9 cellular contexts compared by ENCODE assay signal in the genomic region with DNA sequence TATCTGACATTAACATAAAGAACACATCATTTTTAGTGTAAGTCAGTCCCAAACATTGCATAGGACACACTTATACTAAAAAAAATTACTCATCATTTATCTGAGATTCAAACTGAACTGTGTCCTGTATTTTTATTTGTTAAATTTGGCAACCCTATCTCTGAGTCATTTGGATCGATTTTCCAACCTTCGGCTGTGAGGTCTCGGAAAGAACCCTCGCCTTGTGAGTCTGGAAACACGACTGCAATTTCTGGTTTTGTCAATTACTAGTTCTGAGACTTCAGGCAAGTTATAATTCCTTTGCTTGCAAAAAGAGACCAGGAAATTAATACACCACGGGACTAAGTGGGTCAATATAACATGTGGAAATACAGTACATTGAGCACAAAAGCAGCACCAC. TPM values are rescaled to one million over a fixed set of nuclear protein-coding genes. Genes with fewer than 3 reads are reported as not detected.
DNase-seq lines count a peak whose midpoint lies in the region; ATAC-seq and TF ChIP-seq lines count a peak whose summit lies in the region.
"Had no signal": no experiment of that assay in that cellular context is flagged by ENCODE, and none has a peak within 500 bp of the region (broad histone marks: within the 10 kb centered on the region; RNA-seq: fewer than 3 reads in every experiment).

No MANE protein-coding gene starts in this region.

- DNase-seq in NCI-H446 (lab: John Stamatoyannopoulos, UW) (peak; percentile 58 to 71), dermis blood vessel endothelial cell (peak; percentile 63), mucosa of gallbladder (ENCODE audit: low spot score) (peak; percentile 58), upper lobe of left lung (no peak), middle frontal gyrus (ENCODE audit: extremely low spot score, low spot score) (no peak)
- DNase-seq in activated T-cell treated with anti-CD3 and anti-CD28 coated beads, Interleukin-2, amount 50 U/mL, for 4 hours, result no peak
- DNase-seq in central memory CD4-positive, alpha-beta T cell, result no peak

- TF ChIP-seq EP300 in upper lobe of left lung (IDR thresholded peaks at IDR 0.05), result no peak

- H3K27me3 ChIP-seq in upper lobe of left lung, result no peaks in the 10 kb centered on the region

- no peaks in the 10 kb centered on the region for H3K36me3 Mint-ChIP-seq in activated T-cell treated with anti-CD3 and anti-CD28 coated beads, Interleukin-2, amount 50 U/mL, for 4 hours (ENCODE audit: insufficient read depth)

- H3K36me3 ChIP-seq in upper lobe of left lung, result no peaks in the 10 kb centered on the region

- peak in 1 of 2 donors; percentile 73 for ATAC-seq in upper lobe of left lung (ENCODE audit: low FRiP score in 2 of 2)
- ATAC-seq in activated T-cell treated with anti-CD3 and anti-CD28 coated beads, Interleukin-2, amount 50 U/mL, for 4 hours, result no peak

- no peak for TF ChIP-seq CTCF in upper lobe of left lung (IDR thresholded peaks at IDR 0.05)

- peak overlapping the region in 3 of 4 donors; percentile 77 to 79 (median 78) for H3K27ac ChIP-seq in upper lobe of left lung

- peaks cover 3% of the 10 kb centered on the region for H3K27me3 Mint-ChIP-seq in activated T-cell treated with anti-CD3 and anti-CD28 coated beads, Interleukin-2, amount 50 U/mL, for 4 hours (ENCODE audit: low read depth)
- H3K27me3 Mint-ChIP-seq: memory B cell had no signal

- no peak for TF ChIP-seq POLR2A in upper lobe of left lung (IDR thresholded peaks at IDR 0.05)

- H3K4me3 Mint-ChIP-seq in activated T-cell treated with anti-CD3 and anti-CD28 coated beads, Interleukin-2, amount 50 U/mL, for 4 hours, result no peak overlapping the region
- H3K4me3 Mint-ChIP-seq: memory B cell had no signal

- no peaks in the 10 kb centered on the region for H3K9me3 ChIP-seq in upper lobe of left lung

- H3K4me1 ChIP-seq in upper lobe of left lung, result peaks cover 23 to 49% (median 44%) of the 10 kb centered on the region in 4 donors

- H3K4me3 ChIP-seq in upper lobe of left lung, result no peak overlapping the region

- WGBS in upper lobe of left lung, 2 donors, result 39 to 44% methylated on average over 6 of the region's 6 CpGs

- H3K4me1 Mint-ChIP-seq in activated T-cell treated with anti-CD3 and anti-CD28 coated beads, Interleukin-2, amount 50 U/mL, for 4 hours (ENCODE audit: low read depth), result no peaks in the 10 kb centered on the region
- H3K4me1 Mint-ChIP-seq: memory B cell had no signal

- no peaks in the 10 kb centered on the region for H3K9me3 Mint-ChIP-seq in activated T-cell treated with anti-CD3 and anti-CD28 coated beads, Interleukin-2, amount 50 U/mL, for 4 hours
- H3K9me3 Mint-ChIP-seq: memory B cell had no signal

RNA-seq across cellular contexts. Expression of a gene that starts 14.0 kb away (rescaled TPM):
- total RNA-seq in dermis blood vessel endothelial cell, result 51.1 and 72.5 TPM in 2 replicates
- 125 TPM for total RNA-seq in mucosa of gallbladder
- 10 to 100 TPM; 19.6 to 36.5 (median 26.0) TPM for total RNA-seq in upper lobe of left lung
- under 1 TPM; 0.13 to 0.22 (median 0.15) TPM for total RNA-seq in activated T-cell treated with anti-CD3 and anti-CD28 coated beads, Interleukin-2, amount 50 U/mL, for 4 hours
- total RNA-seq: T-helper 2 cell treated with Interferon-gamma antibody and Interleukin-4, amounts not matched to agents 100 ng/mL and 5 ng/mL, for 36 hours had no signal

Comparison
In these comparisons a context has a peak if more than half of its experiments do, and no peak if none do; other contexts are left out.
1. DNase-seq: peak in NCI-H446 (2 of 2), dermis blood vessel endothelial cell (single experiment) and mucosa of gallbladder (single experiment); none in upper lobe of left lung (0 of 2), activated T-cell treated with anti-CD3 and anti-CD28 coated beads, Interleukin-2, amount 50 U/mL, for 4 hours (single experiment), middle frontal gyrus (single experiment) and central memory CD4-positive, alpha-beta T cell (single experiment).
2. RNA of a gene that starts 14.0 kb away (total RNA-seq): 125 TPM in mucosa of gallbladder (single experiment), 51.1 to 72.5 TPM in dermis blood vessel endothelial cell and 19.6 to 36.5 TPM in upper lobe of left lung; 0.13 to 0.22 TPM in activated T-cell treated with anti-CD3 and anti-CD28 coated beads, Interleukin-2, amount 50 U/mL, for 4 hours; every median in the first group is over 10 times any median in the second.